In the genomic region with DNA sequence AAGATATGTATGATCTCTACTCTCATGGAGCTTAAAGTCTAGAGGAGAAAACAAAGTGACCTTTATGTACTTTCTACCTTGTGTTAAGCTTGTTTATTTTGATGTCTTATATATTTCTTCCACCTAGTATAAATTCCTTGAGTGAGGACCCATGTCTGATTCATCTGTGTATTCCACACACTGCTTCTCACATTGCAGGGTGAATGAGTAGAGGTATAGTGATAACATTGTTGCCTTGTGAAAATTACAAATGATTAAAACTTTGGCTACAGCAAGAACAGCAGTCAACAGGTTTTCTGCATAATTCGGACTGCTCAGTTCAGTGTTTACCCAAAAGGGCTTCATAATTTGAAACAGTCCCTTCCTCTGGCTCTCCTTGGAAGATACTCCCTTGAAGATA, we compare ENCODE assay signal across 22 cellular contexts. TPM values are rescaled to one million over a fixed set of nuclear protein-coding genes. Genes with fewer than 3 reads are reported as not detected.
A peak's percentile ranks its signal among the peaks of the same experiment; 100 is the strongest.
DNase-seq lines count a peak whose midpoint lies in the region; ATAC-seq and TF ChIP-seq lines count a peak whose summit lies in the region.
"Had no signal": no experiment of that assay in that cellular context is flagged by ENCODE, and none has a peak within 500 bp of the region (broad histone marks: within the 10 kb centered on the region; RNA-seq: fewer than 3 reads in every experiment).

No MANE protein-coding gene starts in this region.

- H3K9me2 ChIP-seq in PC-3 (replicated peaks; ENCODE audit: low read length): no peaks in the 10 kb centered on the region

- TF ChIP-seq CTCF in IMR-90 (conservative IDR thresholded peaks at IDR 0.05; ENCODE audit: low read depth, low read length): no peak
- TF ChIP-seq CTCF in PC-3 (conservative IDR thresholded peaks at IDR 0.05; ENCODE audit: low read depth, low read length): no peak
- no peak for TF ChIP-seq CTCF in tibial nerve (IDR thresholded peaks at IDR 0.05)

- no TSS peak for BruUV-seq in IMR-90 (replicated peaks; lab: Mats Ljungman, UMichigan)
- BruUV-seq in PC-3 (replicated peaks; lab: Mats Ljungman, UMichigan): no TSS peak

- H3F3A ChIP-seq in PC-3 (ENCODE audit: low read length, unreplicated experiment): no peaks in the 10 kb centered on the region

- H3K4me2 ChIP-seq in IMR-90 (ENCODE audit: low read depth, low read length) (peak overlapping the region; percentile 21; the same call in 1 of the 2 replicates), PC-3 (ENCODE audit: low read length) (no peak overlapping the region)
- H3K4me2 ChIP-seq: BLaER1 treated with 17β-estradiol and CSF1 and Interleukin-3, amounts not matched to agents 10 nM and 100 nM had no signal

- H3K56ac ChIP-seq in IMR-90 (ENCODE audit: extremely low read depth, insufficient read depth, low read length): no peak overlapping the region

- H3K36me3 ChIP-seq in ACC112 (ENCODE audit: insufficient read depth, low read length) (peaks cover 37% of the 10 kb centered on the region), IMR-90 (ENCODE audit: control insufficient read depth, insufficient read depth, low read length) (no peaks in the 10 kb centered on the region), adipocyte (ENCODE audit: control insufficient read depth, insufficient read depth, low read length, severe bottlenecking) (peaks cover 89% of the 10 kb centered on the region), PC-3 (ENCODE audit: low read depth, low read length) (no peaks in the 10 kb centered on the region), tibial nerve (peaks cover 0 to 34% (median 0%) of the 10 kb centered on the region in 3 donors)
- H3K36me3 ChIP-seq: BE2C; BLaER1 treated with 17β-estradiol and CSF1 and Interleukin-3, amounts not matched to agents 10 nM and 100 nM; HAP-1 had no signal

- H3K4me1 ChIP-seq in ACC112 (ENCODE audit: control insufficient read depth, insufficient read depth, low read length, unreplicated experiment) (peaks cover 70% of the 10 kb centered on the region), IMR-90 (ENCODE audit: control insufficient read depth, insufficient read depth, low read length) (peaks cover 35% of the 10 kb centered on the region), adipocyte (ENCODE audit: control insufficient read depth, insufficient read depth, low read length) (peaks cover 62% of the 10 kb centered on the region), PC-3 (ENCODE audit: insufficient read depth, low read length) (peaks cover 30% of the 10 kb centered on the region), tibial nerve (peaks cover 0 to 23% (median 2%) of the 10 kb centered on the region in 4 donors)
- H3K4me1 ChIP-seq: BE2C, Caco-2, HAP-1 had no signal

- H3K79me1 ChIP-seq in IMR-90 (ENCODE audit: low read depth in 1 of 2, low read length in 2 of 2): no peaks in the 10 kb centered on the region

- H4K5ac ChIP-seq in IMR-90 (ENCODE audit: low read depth, low read length): no peak overlapping the region; the same call in 1 of the 2 replicates

- H3K27ac ChIP-seq in ACC112 (ENCODE audit: low read depth, low read length) (0 out of 2 replicates have a peak overlapping the region, but pooled peaks have one; percentile 95), IMR-90 (ENCODE audit: insufficient read depth, low read length) (no peak overlapping the region), PC-3 (ENCODE audit: low read length) (no peak overlapping the region), tibial nerve (no peak overlapping the region)
- H3K27ac ChIP-seq: BLaER1 treated with 17β-estradiol and CSF1 and Interleukin-3, amounts not matched to agents 10 nM and 100 nM had no signal

- H3K27me3 ChIP-seq in ACC112 (ENCODE audit: insufficient read depth, low read length): no peaks in the 10 kb centered on the region
- no peaks in the 10 kb centered on the region for H3K27me3 ChIP-seq in IMR-90 (ENCODE audit: control insufficient read depth, insufficient read depth, low read length)
- no peaks in the 10 kb centered on the region for H3K27me3 ChIP-seq in adipocyte (replicated peaks; ENCODE audit: control insufficient read depth, insufficient read depth, low read length)
- H3K27me3 ChIP-seq in PC-3 (ENCODE audit: low read length): no peaks in the 10 kb centered on the region
- H3K27me3 ChIP-seq in tibial nerve: no peaks in the 10 kb centered on the region
- H3K27me3 ChIP-seq: BE2C; BLaER1 treated with 17β-estradiol and CSF1 and Interleukin-3, amounts not matched to agents 10 nM and 100 nM had no signal

- peak overlapping the region; percentile 72 for H2BK120ac ChIP-seq in IMR-90 (ENCODE audit: low read depth, low read length)

- DNase-seq in IMR-90 (peak; percentile 52), adipocyte (ENCODE audit: low read depth) (no peak), iris pigment epithelial cell (ENCODE audit: low read depth) (peak; percentile 53), EL (no peak), PC-3 (no peak), tibial nerve (ENCODE audit: low spot score in 2 of 2) (no peak), COR-L47 (lab: John Stamatoyannopoulos, UW) (no peak)
- DNase-seq: ACHN; AML-193; BE2C; Caco-2; CD4-positive, alpha-beta T cell; DMS153; DND-41; GDM1; GOT3; HFFc6 had no signal

- H3K4ac ChIP-seq in IMR-90 (ENCODE audit: low read depth, low read length): no peak overlapping the region

- dilution Hi-C loops in IMR-90 (cut with HindIII; ENCODE audit: low sequenced_read_pairs, unreplicated experiment): no loop called here

- CTCF ChIA-PET in IMR-90 (lab: Yijun Ruan, JAX) (interaction anchor here (0.6 to 1.4 kb wide), 2 partner anchors 26 to 30 kb away, joined by 3 to 4 read pairs; no protein-coding TSS in a partner anchor), PC-3 (lab: Charles Lee) (no interaction called here)

- H2AK9ac ChIP-seq in IMR-90 (replicated peaks; ENCODE audit: low read depth, low read length, poor library complexity): no peak overlapping the region

- no CpG with 5 or more reads among the region's 1 CpG for WGBS in IMR-90 (ENCODE audit: extremely low coverage in 2 of 2, insufficient read length in 1 of 2), 2 experiments
- 85 to 88% methylated on average over 1 of the region's 1 CpG for WGBS in tibial nerve, 2 donors

- no peaks in the 10 kb centered on the region for H3K9me3 ChIP-seq in IMR-90 (ENCODE audit: control insufficient read depth, insufficient read depth, low read length)
- no peaks in the 10 kb centered on the region for H3K9me3 ChIP-seq in adipocyte (ENCODE audit: control insufficient read depth, low read length)
- no peaks in the 10 kb centered on the region for H3K9me3 ChIP-seq in PC-3 (ENCODE audit: low read length)
- no peaks in the 10 kb centered on the region for H3K9me3 ChIP-seq in tibial nerve
- H3K9me3 ChIP-seq: BE2C; BLaER1 treated with 17β-estradiol and CSF1 and Interleukin-3, amounts not matched to agents 10 nM and 100 nM; Caco-2; HAP-1 had no signal

- no peak overlapping the region for H2AFZ ChIP-seq in ACC112 (ENCODE audit: low read length, unreplicated experiment)
- no peak overlapping the region for H2AFZ ChIP-seq in IMR-90 (replicated peaks; ENCODE audit: low read length, poor library complexity)
- H2AFZ ChIP-seq in PC-3 (ENCODE audit: low read length): no peak overlapping the region

- H3K18ac ChIP-seq in IMR-90 (ENCODE audit: low read depth, low read length): no peak overlapping the region; the same call in 1 of the 2 replicates

- in situ Hi-C loops in IMR-90 (cut with MboI; ENCODE audit: low sequenced_read_pairs): no loop called here

- intact Hi-C loops in IMR-90 (cut with micrococcal nuclease) (no loop called here), PC-3 (cut with micrococcal nuclease) (no loop called here)

- 0 out of 2 replicates have a peak overlapping the region, but pooled peaks have one; percentile 37 for H3K14ac ChIP-seq in IMR-90 (replicated peaks; ENCODE audit: low read depth, low read length)

- H4K20me1 ChIP-seq in IMR-90 (ENCODE audit: insufficient read depth, low read length): no peaks in the 10 kb centered on the region
- no peaks in the 10 kb centered on the region for H4K20me1 ChIP-seq in PC-3 (ENCODE audit: low read length)
- H4K20me1 ChIP-seq: BLaER1 treated with 17β-estradiol and CSF1 and Interleukin-3, amounts not matched to agents 10 nM and 100 nM had no signal

- H3K79me2 ChIP-seq in ACC112 (ENCODE audit: control insufficient read depth, insufficient read depth, low read length, unreplicated experiment): no peaks in the 10 kb centered on the region
- no peaks in the 10 kb centered on the region for H3K79me2 ChIP-seq in PC-3 (ENCODE audit: low read length)

- no peak for TF ChIP-seq EP300 in tibial nerve (IDR thresholded peaks at IDR 0.05)

- peak overlapping the region; percentile 55; the same call in 1 of the 2 replicates for H2BK20ac ChIP-seq in IMR-90 (ENCODE audit: low read depth, low read length)

- no peak for TF ChIP-seq POLR2A in IMR-90 (IDR thresholded peaks at IDR 0.05; ENCODE audit: low read depth, low read length)
- TF ChIP-seq POLR2A in tibial nerve (IDR thresholded peaks at IDR 0.05): no peak

- H4K8ac ChIP-seq in IMR-90 (ENCODE audit: low read depth in 2 of 2, low read length in 2 of 2): no peak overlapping the region

- H3K9ac ChIP-seq in IMR-90 (ENCODE audit: low read depth, low read length): no peak overlapping the region
- no peak overlapping the region for H3K9ac ChIP-seq in adipocyte (ENCODE audit: low read length)
- no peak overlapping the region for H3K9ac ChIP-seq in PC-3 (ENCODE audit: low read length)
- H3K9ac ChIP-seq: BLaER1 treated with 17β-estradiol and CSF1 and Interleukin-3, amounts not matched to agents 10 nM and 100 nM had no signal

- H2BK15ac ChIP-seq in IMR-90 (ENCODE audit: low read depth, low read length): no peak overlapping the region; the same call in 2 of the 3 replicates

- peak overlapping the region; percentile 11 for H2BK5ac ChIP-seq in IMR-90 (ENCODE audit: low read depth, low read length, poor library complexity, severe bottlenecking)

- no peak overlapping the region for H3K23ac ChIP-seq in IMR-90 (ENCODE audit: low read depth, low read length)

- no peak overlapping the region for H4K91ac ChIP-seq in IMR-90 (ENCODE audit: insufficient read depth, low read depth, low read length)

- POLR2A ChIA-PET in IMR-90 (lab: Charles Lee; ENCODE audit: unreplicated experiment): no interaction called here
- POLR2A ChIA-PET in PC-3 (lab: Charles Lee; ENCODE audit: unreplicated experiment): no interaction called here

- no peak overlapping the region for H2AK5ac ChIP-seq in IMR-90 (ENCODE audit: low read depth, low read length)

- TF ChIP-seq RAD21 in IMR-90 (IDR thresholded peaks at IDR 0.05; ENCODE audit: low read length): no peak

- no peak; the same call in 1 of the 2 replicates for ATAC-seq in IMR-90 (ENCODE audit: low read depth)
- ATAC-seq in PC-3: no peak
- ATAC-seq: GM12878 had no signal

- H3K9me1 ChIP-seq in IMR-90 (ENCODE audit: insufficient read depth, low read length): peaks cover 35% of the 10 kb centered on the region

- H3K4me3 ChIP-seq in ACC112 (ENCODE audit: low read depth, low read length) (no peak overlapping the region), IMR-90 (ENCODE audit: insufficient read depth, low read depth, low read length) (no peak overlapping the region), adipocyte (ENCODE audit: low read length) (peak overlapping the region; percentile 43), PC-3 (ENCODE audit: low read length) (no peak overlapping the region), tibial nerve (no peak overlapping the region)
- H3K4me3 ChIP-seq: BLaER1 treated with 17β-estradiol and CSF1 and Interleukin-3, amounts not matched to agents 10 nM and 100 nM; GM12878; HAP-1 had no signal

RNA-seq across cellular contexts. Expression of a gene that starts 36.3 kb away (rescaled TPM):
- total RNA-seq in IMR-90 (2012; rRNA removed) (57.2 and 59.9 TPM in 2 replicates), PC-3 (2014; rRNA removed) (54.9 and 57.2 TPM in 2 replicates), tibial nerve (100 to 1,000 TPM in 3 of 4 donors, 10 to 100 TPM in 1; 87.3 to 221 (median 135) TPM)
- polyA plus RNA-seq in IMR-90 (2012; rRNA removed): 18.7 and 21.7 TPM in 2 replicates
- 6.1 and 8.5 TPM in 2 replicates for polyA plus RNA-seq in IMR-90 (2012; cell fraction: cytosol; rRNA removed)
- polyA plus RNA-seq in IMR-90 (2012; cell fraction: nucleus; rRNA removed; ENCODE audit: low replicate concordance): 1.6 and 13.0 TPM in 2 replicates
- total RNA-seq: CD4-positive, alpha-beta T cell had no signal
- polyA plus RNA-seq: CD14-positive monocyte had no signal

Comparison
In these comparisons a context has a peak if more than half of its experiments do, and no peak if none do; other contexts are left out.
1. DNase-seq: peak in IMR-90 (single experiment) and iris pigment epithelial cell (single experiment); none in adipocyte (single experiment), EL (single experiment), PC-3 (single experiment), tibial nerve (0 of 2) and COR-L47 (single experiment).